In the genomic region with DNA sequence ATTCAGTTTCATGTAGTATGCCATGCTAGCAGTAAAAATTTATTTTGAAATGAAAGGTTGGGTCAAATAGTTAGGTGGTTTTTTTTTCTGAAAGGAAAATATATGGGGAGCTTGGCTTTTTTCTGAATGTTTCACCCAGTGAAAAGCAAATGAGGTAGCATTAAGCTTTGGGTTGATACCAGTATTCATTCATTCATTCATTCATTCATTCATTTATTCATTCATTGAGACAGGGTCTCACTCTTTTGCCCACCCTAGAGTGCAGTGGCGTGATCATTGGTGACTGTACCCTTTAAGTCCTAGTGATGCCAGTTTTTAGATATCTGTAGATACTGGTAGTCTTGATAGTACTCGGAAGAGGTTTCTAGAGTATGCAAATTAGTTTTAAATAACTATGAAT, we compare ENCODE assay signal across 7 cellular contexts.
"Had no signal": no experiment of that assay in that cellular context is flagged by ENCODE, and none has a peak within 500 bp of the region (broad histone marks: within the 10 kb centered on the region; RNA-seq: fewer than 3 reads in every experiment).

No MANE protein-coding gene starts in this region.

- DNase-seq: GDM1, GF-D8 had no signal

- FAIRE-seq: G401.6, GM12891, GM12892, GM18507, GM19239 had no signal
